8 cellular contexts compared by ENCODE assay signal in genomic region chr13:97109841-97110492, GRCh38.
DNase-seq lines count a peak whose midpoint lies in the region; ATAC-seq and TF ChIP-seq lines count a peak whose summit lies in the region.

No MANE protein-coding gene starts in this region.

- TF ChIP-seq CTCF in gastroesophageal sphincter (IDR thresholded peaks at IDR 0.05) (peak; percentile 92 to 99 (median 97)), omental fat pad (IDR thresholded peaks at IDR 0.05) (peak in 2 of 3 donors; percentile 53 to 74)

- ATAC-seq in gastroesophageal sphincter: peak; percentile 95
- peak; percentile 94 for ATAC-seq in omental fat pad (ENCODE audit: low FRiP score)

- in situ Hi-C loops in G401 (cut with HindIII; ENCODE audit: low sequenced_read_pairs): no loop called here
- in situ Hi-C loops in HAP-1 (cut with MboI; ENCODE audit: low sequenced_read_pairs): no loop called here

- no peak for TF ChIP-seq EP300 in gastroesophageal sphincter (IDR thresholded peaks at IDR 0.05)

- H3K27ac ChIP-seq in SJCRH30 (no peak overlapping the region), gastroesophageal sphincter (peak overlapping the region; percentile 20 to 88 (median 82)), temporal lobe (ENCODE audit: low read depth, low read length) (peak overlapping the region; percentile 54)

- DNase-seq in G401 (ENCODE audit: low spot score): peak; percentile 89
- DNase-seq in HAP-1 (ENCODE audit: low spot score in 2 of 2): peak; percentile 72 to 89
- DNase-seq in MG63: peak; percentile 84
- peak; percentile 80 to 86 for DNase-seq in SJCRH30
- DNase-seq in activated naive CD4-positive, alpha-beta T cell (lab: John Stamatoyannopoulos, UW): peak; percentile 49 to 78 (median 74)
- DNase-seq in omental fat pad (ENCODE audit: low spot score): peak; percentile 70

- WGBS in gastroesophageal sphincter (ENCODE audit: low coverage in 1 of 2), 2 donors: 31 to 32% methylated on average over 12 to 15 of the region's 34 CpGs

- no peak for TF ChIP-seq POLR2A in gastroesophageal sphincter (IDR thresholded peaks at IDR 0.05)

- no peaks in the 10 kb centered on the region for H3K36me3 ChIP-seq in HAP-1 (replicated peaks)
- no peaks in the 10 kb centered on the region for H3K36me3 ChIP-seq in MG63
- no peaks in the 10 kb centered on the region for H3K36me3 ChIP-seq in SJCRH30
- H3K36me3 ChIP-seq in gastroesophageal sphincter: no peaks in the 10 kb centered on the region

- peaks cover 3% of the 10 kb centered on the region; the same call in 1 of the 2 replicates for H3K27me3 ChIP-seq in HAP-1 (ENCODE audit: low read depth)
- H3K27me3 ChIP-seq in MG63: no peaks in the 10 kb centered on the region
- no peaks in the 10 kb centered on the region for H3K27me3 ChIP-seq in SJCRH30
- H3K27me3 ChIP-seq in gastroesophageal sphincter: no peaks in the 10 kb centered on the region

- no peaks in the 10 kb centered on the region; the same call in 1 of the 2 replicates for H3K4me1 ChIP-seq in HAP-1
- peaks cover 5% of the 10 kb centered on the region; the same call in 1 of the 2 replicates for H3K4me1 ChIP-seq in SJCRH30
- peaks cover 4 to 73% (median 36%) of the 10 kb centered on the region in 3 donors for H3K4me1 ChIP-seq in gastroesophageal sphincter

- H3K9me3 ChIP-seq in HAP-1 (no peaks in the 10 kb centered on the region), MG63 (no peaks in the 10 kb centered on the region), SJCRH30 (replicated peaks) (no peaks in the 10 kb centered on the region), gastroesophageal sphincter (no peaks in the 10 kb centered on the region)

- no peak overlapping the region for H3K4me3 ChIP-seq in HAP-1
- no peak overlapping the region for H3K4me3 ChIP-seq in MG63
- peak overlapping the region; percentile 36 for H3K4me3 ChIP-seq in SJCRH30
- H3K4me3 ChIP-seq in gastroesophageal sphincter: peak overlapping the region in 1 of 2 donors; percentile 26
